Comparison of ENCODE assay signal across 19 cellular contexts in the genomic region with DNA sequence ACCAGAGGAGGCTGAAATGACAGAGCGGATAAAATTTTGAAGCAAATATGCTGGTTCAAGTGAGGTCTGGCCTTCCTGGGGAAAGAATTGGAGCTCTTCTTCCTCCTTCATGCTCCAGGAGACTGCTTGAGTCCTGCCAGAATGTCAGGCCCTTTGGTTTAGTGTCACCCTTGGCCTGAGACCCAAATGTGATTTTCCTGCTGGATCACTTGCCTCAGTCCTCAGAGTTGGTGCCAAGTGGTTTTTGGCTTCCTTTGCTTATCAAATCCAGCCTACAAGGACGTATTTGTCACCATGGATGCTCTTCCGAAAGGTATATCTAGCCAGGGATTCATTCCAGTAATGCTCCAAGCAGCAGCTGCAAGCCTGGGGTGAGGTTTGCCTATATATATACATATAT.
"Had no signal": no experiment of that assay in that cellular context is flagged by ENCODE, and none has a peak within 500 bp of the region (broad histone marks: within the 10 kb centered on the region; RNA-seq: fewer than 3 reads in every experiment).

No MANE protein-coding gene starts in this region.

- H3K36me3 ChIP-seq: SJSA1 had no signal

- DNase-seq: KBM-7, NCI-H1092, NCI-H1105 treated with DMSO at 0.1 percent for 48 hours, NCI-H1417 treated with DMSO at 0.1 percent for 48 hours, NCI-H146, NCI-H1694 treated with DMSO at 0.1 percent for 48 hours, NCI-H1930, NCI-H2081, NCI-H2107, NCI-H2227 treated with DMSO at 0.1 percent for 48 hours, NCI-H510A, NCI-H524 treated with DMSO at 0.1 percent for 48 hours, NCI-H69, NCI-H774, Right ventricle myocardium superior, RPMI8226, SIG-M5 had no signal

- H3K27me3 ChIP-seq: SJSA1 had no signal

- H3K27ac ChIP-seq: SJSA1, SK-N-MC had no signal

- H3K4me1 ChIP-seq: SJSA1 had no signal

- H3K9me3 ChIP-seq: SJSA1 had no signal

- H3K4me3 ChIP-seq: SJSA1, SK-N-MC had no signal
